ENCODE assay signal across 17 cellular contexts in genomic region chr2:143223556-143223955, GRCh38.
"Had no signal": no experiment of that assay in that cellular context is flagged by ENCODE, and none has a peak within 500 bp of the region (broad histone marks: within the 10 kb centered on the region; RNA-seq: fewer than 3 reads in every experiment).

No MANE protein-coding gene starts in this region.

- H3K27ac ChIP-seq: brain microvascular endothelial cell, dorsolateral prefrontal cortex, epithelial cell of prostate, SK-N-MC, spleen, transverse colon, uterus had no signal

- H3K27ac Mint-ChIP-seq: nephron progenitor cell had no signal

- H3K4me1 ChIP-seq: transverse colon, uterus had no signal

- H3K4me3 ChIP-seq: dorsolateral prefrontal cortex, SK-N-MC, spleen, transverse colon, uterus had no signal

- H3K4me3 Mint-ChIP-seq: nephron progenitor cell had no signal

- H3K9me3 ChIP-seq: spleen, transverse colon, uterus had no signal

- H3K9me3 Mint-ChIP-seq: nephron progenitor cell had no signal

- ATAC-seq: activated CD4-positive, CD25-positive, alpha-beta regulatory T cell treated with anti-CD3 and anti-CD28 coated beads, Interleukin-2, amount 50 U/mL, for 24 hours; stimulated activated naive CD8-positive, alpha-beta T cell treated with anti-CD3 and anti-CD28 coated beads, Interleukin-15, Interleukin-2, amounts not matched to agents 100 U/mL and 50 U/mL, for 24 hours had no signal

- DNase-seq: activated effector memory CD4-positive, alpha-beta T cell treated with Interleukin-2 at 50 U/mL for 16 hours; aorta; brain microvascular endothelial cell; central memory CD4-positive, alpha-beta T cell; dorsolateral prefrontal cortex; foreskin fibroblast; nephron progenitor cell; retina; spleen; stimulated activated naive CD8-positive, alpha-beta T cell treated with anti-CD3 and anti-CD28 coated beads, Interleukin-15, Interleukin-2, amounts not matched to agents 100 U/mL and 50 U/mL, for 24 hours; substantia nigra; T1000; transverse colon; uterus had no signal

- H3K36me3 ChIP-seq: brain microvascular endothelial cell, transverse colon, uterus had no signal

- H3K27me3 ChIP-seq: brain microvascular endothelial cell, dorsolateral prefrontal cortex, spleen, transverse colon, uterus had no signal

- H3K4me1 Mint-ChIP-seq: nephron progenitor cell had no signal
